In genomic region chr15:69159805-69160140, GRCh38 we compare ENCODE assay signal across 8 cellular contexts. TPM values are rescaled to one million over a fixed set of nuclear protein-coding genes. Genes with fewer than 3 reads are reported as not detected.
DNase-seq lines count a peak whose midpoint lies in the region; ATAC-seq and TF ChIP-seq lines count a peak whose summit lies in the region.

No MANE protein-coding gene starts in this region.

- intact Hi-C loops in body of pancreas (cut with DNase I) (loop anchor here (10.0 kb wide), 1 partner anchor 235 kb away; no protein-coding TSS in a partner anchor), thyroid gland (cut with DNase I) (no loop called here)

- H3K27me3 ChIP-seq in body of pancreas (no peaks in the 10 kb centered on the region), lung (ENCODE audit: control insufficient read depth, insufficient read depth) (no peaks in the 10 kb centered on the region), thyroid gland (no peaks in the 10 kb centered on the region)

- TF ChIP-seq POLR2A in body of pancreas (IDR thresholded peaks at IDR 0.05) (no peak), thyroid gland (IDR thresholded peaks at IDR 0.05) (no peak)

- peaks cover 16% of the 10 kb centered on the region for H3K27me3 Mint-ChIP-seq in activated CD4-positive, alpha-beta T cell treated with anti-CD3 and anti-CD28 coated beads, Interleukin-2, amount 10 ng/mL, durations not matched to agents 7 days and 5 days

- TF ChIP-seq CTCF in body of pancreas (IDR thresholded peaks at IDR 0.05) (no peak), lung (IDR thresholded peaks at IDR 0.05; ENCODE audit: control extremely low read depth, extremely low read depth) (no peak), thyroid gland (IDR thresholded peaks at IDR 0.05) (no peak), GM13977 (IDR thresholded peaks at IDR 0.05; ENCODE audit: extremely low read depth, insufficient read depth, missing control alignments) (no peak), GM20000 (IDR thresholded peaks at IDR 0.05; ENCODE audit: extremely low read depth, missing control alignments) (no peak)

- in situ Hi-C loops in GM13977 (cut with MboI; ENCODE audit: low pct_unique_long_range_greater_than_20kb, low sequenced_read_pairs, unreplicated experiment), result no loop called here

- no peaks in the 10 kb centered on the region for H3K9me3 Mint-ChIP-seq in activated CD4-positive, alpha-beta T cell treated with anti-CD3 and anti-CD28 coated beads, Interleukin-2, amount 10 ng/mL, durations not matched to agents 7 days and 5 days

- peak overlapping the region; percentile 86 for H3K27ac Mint-ChIP-seq in activated CD4-positive, alpha-beta T cell treated with anti-CD3 and anti-CD28 coated beads, Interleukin-2, amount 10 ng/mL, durations not matched to agents 7 days and 5 days

- H3K4me3 Mint-ChIP-seq in activated CD4-positive, alpha-beta T cell treated with anti-CD3 and anti-CD28 coated beads, Interleukin-2, amount 10 ng/mL, durations not matched to agents 7 days and 5 days, result peak overlapping the region; percentile 89

- H3K4me1 Mint-ChIP-seq in activated CD4-positive, alpha-beta T cell treated with anti-CD3 and anti-CD28 coated beads, Interleukin-2, amount 10 ng/mL, durations not matched to agents 7 days and 5 days, result peaks cover 15% of the 10 kb centered on the region

- no peaks in the 10 kb centered on the region for H3K36me3 Mint-ChIP-seq in activated CD4-positive, alpha-beta T cell treated with anti-CD3 and anti-CD28 coated beads, Interleukin-2, amount 10 ng/mL, durations not matched to agents 7 days and 5 days (ENCODE audit: low read depth)

- H3K4me3 ChIP-seq in body of pancreas, result peak overlapping the region in 1 of 2 donors; percentile 97
- peak overlapping the region; percentile 87 for H3K4me3 ChIP-seq in lung
- H3K4me3 ChIP-seq in thyroid gland (replicated peaks in 1 of 3), result peak overlapping the region in 2 of 3 donors; percentile 8 to 76

- 15 to 16% methylated on average over 7 of the region's 7 CpGs for WGBS in body of pancreas, 2 donors
- WGBS in lung, 2 donors, result 29 to 31% methylated on average over 7 of the region's 7 CpGs
- 28 to 29% methylated on average over 7 of the region's 7 CpGs for WGBS in thyroid gland, 2 donors

- no peak for ATAC-seq in body of pancreas
- no peak for ATAC-seq in lung (ENCODE audit: insufficient read depth, low FRiP score)

- H3K27ac ChIP-seq in body of pancreas (peak overlapping the region; percentile 60 to 94 (median 84)), lung (ENCODE audit: low read depth in 1 of 2, low read length in 1 of 2) (peak overlapping the region in 1 of 2 donors; percentile 88), thyroid gland (peak overlapping the region in 2 of 3 donors; percentile 10 to 36)

- CTCF ChIA-PET in activated CD4-positive, alpha-beta T cell treated with anti-CD3 and anti-CD28 coated beads, Interleukin-2, amount 10 ng/mL, durations not matched to agents 7 days and 5 days (lab: Charles Lee), result interaction anchor here (1.6 kb wide), 1 partner anchor 10 kb away, joined by 6 read pairs; no protein-coding TSS in a partner anchor

- H3K4me1 ChIP-seq in body of pancreas (peaks cover 12% of the 10 kb centered on the region), lung (ENCODE audit: control insufficient read depth in 2 of 2, insufficient read depth in 2 of 2, low read length in 2 of 2) (peaks cover 0 to 3% of the 10 kb centered on the region in 2 donors), thyroid gland (no peaks in the 10 kb centered on the region)

- H3K9me3 ChIP-seq in body of pancreas (no peaks in the 10 kb centered on the region), lung (ENCODE audit: control insufficient read depth in 2 of 2, insufficient read depth in 1 of 2, low read length in 1 of 2) (no peaks in the 10 kb centered on the region), thyroid gland (no peaks in the 10 kb centered on the region)

- H3K36me3 ChIP-seq in body of pancreas (replicated peaks in 1 of 2; ENCODE audit: insufficient read depth in 1 of 2, low read depth in 2 of 2), result no peaks in the 10 kb centered on the region
- H3K36me3 ChIP-seq in lung (ENCODE audit: control insufficient read depth in 2 of 2, insufficient read depth in 2 of 2, low read length in 2 of 2), result no peaks in the 10 kb centered on the region
- H3K36me3 ChIP-seq in thyroid gland, result no peaks in the 10 kb centered on the region

- POLR2A ChIA-PET in activated CD4-positive, alpha-beta T cell treated with anti-CD3 and anti-CD28 coated beads, Interleukin-2, amount 10 ng/mL, durations not matched to agents 7 days and 5 days (lab: Charles Lee), result no interaction called here

- DNase-seq in activated CD4-positive, alpha-beta T cell treated with anti-CD3 and anti-CD28 coated beads, Interleukin-2, amount 10 ng/mL, durations not matched to agents 7 days and 5 days, result no peak
- DNase-seq in activated CD4-positive, alpha-beta T cell treated with anti-CD3 and anti-CD28 coated beads for 4 hours, result no peak
- DNase-seq in body of pancreas, result no peak
- DNase-seq in lung (ENCODE audit: low spot score), result no peak
- no peak for DNase-seq in thyroid gland
- DNase-seq in GM13977 (ENCODE audit: low spot score), result no peak
- no peak for DNase-seq in GM20000 (ENCODE audit: low spot score)
- no peak for DNase-seq in occipital lobe (lab: John Stamatoyannopoulos, UW)

RNA-seq across cellular contexts. Expression of gene GLCE, which starts 0.7 kb away (rescaled TPM):
- total RNA-seq in activated CD4-positive, alpha-beta T cell treated with anti-CD3 and anti-CD28 coated beads, Interleukin-2, amount 10 ng/mL, durations not matched to agents 7 days and 5 days, result 1 to 10 TPM; 3.8 to 5.0 TPM
- total RNA-seq in body of pancreas, result 1 to 10 TPM; 6.6 to 9.3 TPM
- 10 to 100 TPM; 21.1 to 76.7 TPM for total RNA-seq in lung
- polyA plus RNA-seq in lung, result 10 to 100 TPM; 13.5 to 14.8 TPM
- total RNA-seq in thyroid gland, result 10 to 100 TPM in 3 of 4 donors, 1 to 10 TPM in 1; 7.6 to 16.1 (median 11.9) TPM
- total RNA-seq in occipital lobe, result 76.4 TPM
